ENCODE assay signal across 1 cellular context in the genomic region with DNA sequence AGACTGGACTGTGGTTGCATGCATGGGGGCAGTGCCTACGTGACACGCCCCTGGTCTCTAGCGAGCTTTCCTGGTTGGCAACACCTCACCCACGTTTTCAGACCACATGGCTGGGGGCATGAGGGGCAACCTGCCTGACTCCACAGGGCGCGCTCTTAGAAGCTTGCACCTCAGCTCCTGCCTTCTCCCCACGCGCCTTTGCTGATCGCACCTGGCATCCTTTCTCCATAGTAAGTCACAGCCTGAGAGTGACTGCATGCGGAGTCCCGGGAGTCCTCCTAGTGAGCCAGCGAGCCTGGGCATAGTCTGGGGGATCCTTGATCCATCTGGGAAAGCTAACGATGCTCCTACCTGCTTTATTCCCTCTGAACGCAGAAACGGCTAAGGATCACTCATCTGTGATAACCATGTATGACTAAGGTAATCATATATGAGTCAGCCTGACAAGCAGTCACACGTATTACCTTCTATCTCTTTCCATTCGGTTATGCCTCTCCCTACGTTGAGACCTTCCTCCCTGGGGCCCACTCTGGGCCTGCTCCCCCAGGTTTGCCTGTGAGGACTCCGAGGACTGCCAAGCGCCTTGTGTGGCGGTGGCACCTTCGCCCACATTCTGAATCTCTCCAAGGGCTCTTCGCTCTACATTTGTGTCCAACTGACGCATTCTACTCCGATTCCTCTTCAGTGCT.
TF ChIP-seq lines count a peak whose summit lies in the region.

No MANE protein-coding gene starts in this region.

TF ChIP-seq in WTC11, 78 proteins besides CTCF, POLR2A, EP300 and RAD21 (continued from another document):
- TF ChIP-seq, protein P1, sequence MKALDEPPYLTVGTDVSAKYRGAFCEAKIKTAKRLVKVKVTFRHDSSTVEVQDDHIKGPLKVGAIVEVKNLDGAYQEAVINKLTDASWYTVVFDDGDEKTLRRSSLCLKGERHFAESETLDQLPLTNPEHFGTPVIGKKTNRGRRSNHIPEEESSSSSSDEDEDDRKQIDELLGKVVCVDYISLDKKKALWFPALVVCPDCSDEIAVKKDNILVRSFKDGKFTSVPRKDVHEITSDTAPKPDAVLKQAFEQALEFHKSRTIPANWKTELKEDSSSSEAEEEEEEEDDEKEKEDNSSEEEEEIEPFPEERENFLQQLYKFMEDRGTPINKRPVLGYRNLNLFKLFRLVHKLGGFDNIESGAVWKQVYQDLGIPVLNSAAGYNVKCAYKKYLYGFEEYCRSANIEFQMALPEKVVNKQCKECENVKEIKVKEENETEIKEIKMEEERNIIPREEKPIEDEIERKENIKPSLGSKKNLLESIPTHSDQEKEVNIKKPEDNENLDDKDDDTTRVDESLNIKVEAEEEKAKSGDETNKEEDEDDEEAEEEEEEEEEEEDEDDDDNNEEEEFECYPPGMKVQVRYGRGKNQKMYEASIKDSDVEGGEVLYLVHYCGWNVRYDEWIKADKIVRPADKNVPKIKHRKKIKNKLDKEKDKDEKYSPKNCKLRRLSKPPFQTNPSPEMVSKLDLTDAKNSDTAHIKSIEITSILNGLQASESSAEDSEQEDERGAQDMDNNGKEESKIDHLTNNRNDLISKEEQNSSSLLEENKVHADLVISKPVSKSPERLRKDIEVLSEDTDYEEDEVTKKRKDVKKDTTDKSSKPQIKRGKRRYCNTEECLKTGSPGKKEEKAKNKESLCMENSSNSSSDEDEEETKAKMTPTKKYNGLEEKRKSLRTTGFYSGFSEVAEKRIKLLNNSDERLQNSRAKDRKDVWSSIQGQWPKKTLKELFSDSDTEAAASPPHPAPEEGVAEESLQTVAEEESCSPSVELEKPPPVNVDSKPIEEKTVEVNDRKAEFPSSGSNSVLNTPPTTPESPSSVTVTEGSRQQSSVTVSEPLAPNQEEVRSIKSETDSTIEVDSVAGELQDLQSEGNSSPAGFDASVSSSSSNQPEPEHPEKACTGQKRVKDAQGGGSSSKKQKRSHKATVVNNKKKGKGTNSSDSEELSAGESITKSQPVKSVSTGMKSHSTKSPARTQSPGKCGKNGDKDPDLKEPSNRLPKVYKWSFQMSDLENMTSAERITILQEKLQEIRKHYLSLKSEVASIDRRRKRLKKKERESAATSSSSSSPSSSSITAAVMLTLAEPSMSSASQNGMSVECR (CRISPR knock-in tag; IDR thresholded peaks at IDR 0.05; ENCODE audit: borderline replicate concordance): no peak
- TF ChIP-seq E2F1 (CRISPR knock-in tag; IDR thresholded peaks at IDR 0.05): no peak
